In the genomic region with DNA sequence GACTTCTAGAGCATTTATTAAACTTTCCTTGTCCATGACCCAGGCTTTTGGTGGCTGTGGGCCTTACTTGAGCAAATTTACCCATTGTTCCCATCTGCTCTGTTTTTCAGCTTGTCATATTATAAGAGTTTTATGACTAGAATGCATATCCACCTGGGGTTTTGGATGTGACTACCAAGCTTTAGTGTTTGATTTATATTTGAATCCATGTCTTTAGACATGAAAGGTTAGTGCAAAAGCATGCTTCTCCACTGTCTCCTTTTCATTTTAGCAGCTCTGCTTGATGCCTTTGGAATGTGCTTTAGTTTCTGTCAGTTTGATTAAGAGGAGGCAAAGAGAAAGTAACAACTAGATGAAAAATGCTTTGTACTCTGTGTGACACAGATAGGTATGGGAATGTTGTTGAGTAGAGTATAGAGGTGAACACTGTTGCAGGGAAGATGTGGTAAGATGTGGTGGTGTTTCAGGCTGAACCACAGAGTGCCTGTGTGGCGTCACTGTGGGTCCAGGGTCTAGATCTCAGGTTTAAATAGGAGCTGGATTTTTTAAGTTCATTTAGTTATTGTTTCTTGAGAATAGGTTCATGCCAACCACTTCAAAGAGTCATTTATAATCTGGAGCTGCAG, we compare ENCODE assay signal across 16 cellular contexts. TPM values are rescaled to one million over a fixed set of nuclear protein-coding genes. Genes with fewer than 3 reads are reported as not detected.
DNase-seq lines count a peak whose midpoint lies in the region; ATAC-seq, FAIRE-seq and TF ChIP-seq lines count a peak whose summit lies in the region.
"Had no signal": no experiment of that assay in that cellular context is flagged by ENCODE, and none has a peak within 500 bp of the region (broad histone marks: within the 10 kb centered on the region; RNA-seq: fewer than 3 reads in every experiment).

No MANE protein-coding gene starts in this region.

- peaks cover 17% of the 10 kb centered on the region for H3K79me2 ChIP-seq in GM12878 (ENCODE audit: control insufficient read depth, insufficient read depth, low read length)

- peaks cover 10% of the 10 kb centered on the region for H3K4me1 ChIP-seq in GM12878 (ENCODE audit: control insufficient read depth, insufficient read depth, low read length)

- no peak overlapping the region for H2AFZ ChIP-seq in GM12878 (ENCODE audit: control insufficient read depth, low read depth, low read length)

- peak overlapping the region; percentile 53 for H3K27ac Mint-ChIP-seq in activated naive CD4-positive, alpha-beta T cell treated with anti-CD3 and anti-CD28 coated beads, Interleukin-2, amount 50 U/mL, for 24 hours
- H3K27ac Mint-ChIP-seq in stimulated activated effector memory CD8-positive, alpha-beta T cell treated with anti-CD3 and anti-CD28 coated beads, Interleukin-12 subunit alpha, Interleukin-12 subunit beta, amount 100 ng/mL, for 72 hours, result no peak overlapping the region
- no peak overlapping the region for H3K27ac Mint-ChIP-seq in progenitor cell of endocrine pancreas
- H3K27ac Mint-ChIP-seq: memory B cell had no signal

- peaks cover 15% of the 10 kb centered on the region for H3K36me3 Mint-ChIP-seq in activated naive CD4-positive, alpha-beta T cell treated with anti-CD3 and anti-CD28 coated beads, Interleukin-2, amount 50 U/mL, for 24 hours
- peaks cover 65% of the 10 kb centered on the region for H3K36me3 Mint-ChIP-seq in stimulated activated effector memory CD8-positive, alpha-beta T cell treated with anti-CD3 and anti-CD28 coated beads, Interleukin-12 subunit alpha, Interleukin-12 subunit beta, amount 100 ng/mL, for 72 hours
- peaks cover 4% of the 10 kb centered on the region for H3K36me3 Mint-ChIP-seq in progenitor cell of endocrine pancreas (ENCODE audit: insufficient read depth)

- H3K27ac ChIP-seq in GM12878 (ENCODE audit: control insufficient read depth, insufficient read depth) (no peak overlapping the region), WERI-Rb-1 (no peak overlapping the region)
- H3K27ac ChIP-seq: gastroesophageal sphincter, ovary, spleen had no signal

- H3K4me3 ChIP-seq in GM12878 (no peak overlapping the region), WERI-Rb-1 (ENCODE audit: low read depth, low read length) (no peak overlapping the region)
- H3K4me3 ChIP-seq: gastroesophageal sphincter, ovary, spleen had no signal

- TF ChIP-seq CTCF in GM12878 (IDR thresholded peaks at IDR 0.05 in 2 of 3, conservative IDR thresholded peaks at IDR 0.05 in 1 of 3; ENCODE audit: control insufficient read depth in 2 of 3, extremely low read depth in 1 of 3, insufficient read depth in 1 of 3, low read depth in 3 of 3, low read length in 3 of 3) (no peak), progenitor cell of endocrine pancreas (IDR thresholded peaks at IDR 0.05; ENCODE audit: unreplicated experiment) (no peak), WERI-Rb-1 (IDR thresholded peaks at IDR 0.05; ENCODE audit: low read depth, low read length) (no peak)

- RAD21 ChIA-PET in GM12878 (lab: Charles Lee; ENCODE audit: unreplicated experiment), result interaction anchor here (1.0 to 1.5 kb wide), 4 partner anchors 10 to 28 kb away, joined by 3 to 5 read pairs (median 4); no protein-coding TSS in a partner anchor

- H3K9me3 Mint-ChIP-seq in activated naive CD4-positive, alpha-beta T cell treated with anti-CD3 and anti-CD28 coated beads, Interleukin-2, amount 50 U/mL, for 24 hours, result no peaks in the 10 kb centered on the region
- no peaks in the 10 kb centered on the region for H3K9me3 Mint-ChIP-seq in stimulated activated effector memory CD8-positive, alpha-beta T cell treated with anti-CD3 and anti-CD28 coated beads, Interleukin-12 subunit alpha, Interleukin-12 subunit beta, amount 100 ng/mL, for 72 hours
- H3K9me3 Mint-ChIP-seq in progenitor cell of endocrine pancreas (ENCODE audit: low read depth), result no peaks in the 10 kb centered on the region
- H3K9me3 Mint-ChIP-seq: memory B cell had no signal

- no peak for DNase-seq in activated naive CD4-positive, alpha-beta T cell treated with anti-CD3 and anti-CD28 coated beads, Interleukin-2, amount 50 U/mL, for 16 hours
- DNase-seq in GM12878 (ENCODE audit: low read depth, low spot score) (no peak), NOMO-1 treated with DMSO at 0.1 percent for 48 hours (lab: John Stamatoyannopoulos, UW; ENCODE audit: unreplicated experiment) (no peak), progenitor cell of endocrine pancreas (ENCODE audit: low spot score, unreplicated experiment) (no peak), WERI-Rb-1 (no peak)
- no peak for DNase-seq in stimulated activated effector memory CD8-positive, alpha-beta T cell treated with anti-CD3 and anti-CD28 coated beads, Interleukin-12 subunit alpha, Interleukin-12 subunit beta, amount 100 ng/mL, for 72 hours (ENCODE audit: low spot score in 2 of 2)
- DNase-seq: NCI-H2029, NCI-H774, ovary, spleen had no signal

- H4K20me1 ChIP-seq in GM12878 (ENCODE audit: control insufficient read depth, insufficient read depth), result no peaks in the 10 kb centered on the region

- CTCF ChIA-PET in GM12878 (lab: Yijun Ruan, JAX), result interaction anchor here (1.0 to 1.6 kb wide), 4 partner anchors 23 to 76 kb away, joined by 3 to 5 read pairs (median 4); no protein-coding TSS in a partner anchor

- H3K9ac ChIP-seq in GM12878 (ENCODE audit: control insufficient read depth, insufficient read depth, low read length), result no peak overlapping the region

- in situ Hi-C loops in GM12878 (cut with MboI), result no loop called here

- intact Hi-C loops in GM12878 (cut with micrococcal nuclease; ENCODE audit: unreplicated experiment), result no loop called here

- ATAC-seq in HG03457 (IDR thresholded peaks at IDR 0.05; ENCODE audit: unreplicated experiment) (peak; percentile 40), GM12878 (peak; percentile 61)
- ATAC-seq in stimulated activated effector memory CD8-positive, alpha-beta T cell treated with anti-CD3 and anti-CD28 coated beads, Interleukin-12 subunit alpha, Interleukin-12 subunit beta, amount 100 ng/mL, for 72 hours, result peak; percentile 62
- ATAC-seq: gastroesophageal sphincter, HCT116 had no signal

- SMC1A ChIA-PET in GM12878 (lab: Charles Lee; ENCODE audit: uncharacterized antibody, unreplicated experiment), result interaction anchor here (0.9 to 1.7 kb wide), 9 partner anchors 9 to 139 kb away, joined by 3 to 5 read pairs (median 3); no protein-coding TSS in a partner anchor

- H3K4me3 Mint-ChIP-seq in activated naive CD4-positive, alpha-beta T cell treated with anti-CD3 and anti-CD28 coated beads, Interleukin-2, amount 50 U/mL, for 24 hours, result no peak overlapping the region
- no peak overlapping the region for H3K4me3 Mint-ChIP-seq in stimulated activated effector memory CD8-positive, alpha-beta T cell treated with anti-CD3 and anti-CD28 coated beads, Interleukin-12 subunit alpha, Interleukin-12 subunit beta, amount 100 ng/mL, for 72 hours
- no peak overlapping the region for H3K4me3 Mint-ChIP-seq in progenitor cell of endocrine pancreas (ENCODE audit: low read depth)
- H3K4me3 Mint-ChIP-seq: memory B cell had no signal

- peaks cover 78% of the 10 kb centered on the region for H3K4me1 Mint-ChIP-seq in activated naive CD4-positive, alpha-beta T cell treated with anti-CD3 and anti-CD28 coated beads, Interleukin-2, amount 50 U/mL, for 24 hours
- H3K4me1 Mint-ChIP-seq in stimulated activated effector memory CD8-positive, alpha-beta T cell treated with anti-CD3 and anti-CD28 coated beads, Interleukin-12 subunit alpha, Interleukin-12 subunit beta, amount 100 ng/mL, for 72 hours, result peaks cover 27% of the 10 kb centered on the region
- peaks cover 12% of the 10 kb centered on the region for H3K4me1 Mint-ChIP-seq in progenitor cell of endocrine pancreas (ENCODE audit: low read depth)

- H3K27me3 Mint-ChIP-seq in activated naive CD4-positive, alpha-beta T cell treated with anti-CD3 and anti-CD28 coated beads, Interleukin-2, amount 50 U/mL, for 24 hours, result no peaks in the 10 kb centered on the region
- H3K27me3 Mint-ChIP-seq in progenitor cell of endocrine pancreas, result no peaks in the 10 kb centered on the region
- H3K27me3 Mint-ChIP-seq: memory B cell had no signal

- no peak for TF ChIP-seq EP300 in GM12878 (IDR thresholded peaks at IDR 0.05; ENCODE audit: borderline replicate concordance in 1 of 2, control insufficient read depth in 1 of 2, low read depth in 2 of 2, low read length in 2 of 2)

- no peaks in the 10 kb centered on the region for H3K9me3 ChIP-seq in GM12878 (replicated peaks; ENCODE audit: control insufficient read depth, insufficient read depth, low read length)
- H3K9me3 ChIP-seq in WERI-Rb-1 (ENCODE audit: severe bottlenecking), result no peaks in the 10 kb centered on the region
- H3K9me3 ChIP-seq: gastroesophageal sphincter, ovary, spleen had no signal

- H3K4me2 ChIP-seq in GM12878 (ENCODE audit: control insufficient read depth, insufficient read depth), result no peak overlapping the region

- FAIRE-seq in GM12878 (lab: Jason Lieb, UNC), result no peak
- FAIRE-seq: endothelial cell of umbilical vein had no signal

- BruUV-seq in GM12878 (replicated peaks; lab: Mats Ljungman, UMichigan), result no TSS peak

- H3K27me3 ChIP-seq in GM12878 (replicated peaks in 1 of 2; ENCODE audit: control insufficient read depth in 2 of 2, insufficient read depth in 2 of 2, low read length in 1 of 2) (no peaks in the 10 kb centered on the region), WERI-Rb-1 (ENCODE audit: insufficient read depth, low read depth, severe bottlenecking) (no peaks in the 10 kb centered on the region)
- H3K27me3 ChIP-seq: gastroesophageal sphincter, ovary, spleen had no signal

- no peak for TF ChIP-seq POLR2A in GM12878 (IDR thresholded peaks at IDR 0.05; ENCODE audit: low read depth, low read length)

- no peak for TF ChIP-seq RAD21 in GM12878 (IDR thresholded peaks at IDR 0.05; ENCODE audit: insufficient read depth, low read depth, low read length)

- POLR2A ChIA-PET in GM12878 (lab: Charles Lee), result interaction anchor here (1.3 kb wide), 1 partner anchor 21 kb away, joined by 4 read pairs; no protein-coding TSS in a partner anchor

- H3K36me3 ChIP-seq in GM12878 (ENCODE audit: control insufficient read depth in 2 of 2, insufficient read depth in 2 of 2, low read length in 1 of 2) (peaks cover 0 to 8% of the 10 kb centered on the region in 2 experiments; a peak in 1 of 4 replicates), WERI-Rb-1 (peaks cover 14% of the 10 kb centered on the region; the same call in 1 of the 2 replicates)
- H3K36me3 ChIP-seq: ovary had no signal

- 94% methylated on average over 1 of the region's 1 CpG for WGBS in GM12878 (ENCODE audit: insufficient coverage, insufficient replicate concordance, low lambda C conversion rate, missing lambda C conversion rate)

RNA-seq across cellular contexts. Expression of a gene that starts 19.7 kb away (rescaled TPM):
- total RNA-seq in GM12878 (2013; cell fraction: nucleolus; rRNA removed), result 376 and 389 TPM in 2 replicates
- total RNA-seq in GM12878 (2014; rRNA removed) (14.4 and 24.7 TPM in 2 replicates), GM12878 (2014; rRNA removed; fragmentation: Illumina TruSeq; extraction: Trizol) (30.8 and 37.4 TPM in 2 replicates), GM12878 (2021) (33.8 and 33.9 TPM in 2 replicates), progenitor cell of endocrine pancreas (61.5 and 74.8 TPM in 2 replicates)
- polyA plus RNA-seq in GM12878 (2011; ENCODE audit: low read depth), result 30.6 TPM
- polyA plus RNA-seq in GM12878 (2011; rRNA removed) (131 and 208 TPM in 2 replicates), GM12878 (2014; fragmentation: Illumina TruSeq; extraction: Trizol) (26.6 and 34.2 TPM in 2 replicates), GM12878 (2014; fragmentation: Nextera tagmentation; extraction: Ambion mirVana) (10 to 100 TPM; 20.1 to 37.7 TPM), GM12878 (2014; rRNA removed) (22.5 and 24.0 TPM in 2 replicates), GM12878 (2016; fragmentation: Nextera tagmentation; extraction: Ambion mirVana) (10 to 100 TPM; 41.8 to 42.6 TPM)
- 59.0 and 78.0 TPM in 2 replicates for polyA plus RNA-seq in GM12878 (2011; cell fraction: cytosol; rRNA removed)
- polyA plus RNA-seq in GM12878 (2011; cell fraction: nucleus; rRNA removed), result 118 and 123 TPM in 2 replicates
- 36.9 and 52.3 TPM in 2 replicates for polyA plus RNA-seq in GM12878 (2012)
- 164 and 202 TPM in 2 replicates for polyA minus RNA-seq in GM12878 (2011; rRNA and poly(A)+ RNA removed)
- polyA minus RNA-seq in GM12878 (2011; cell fraction: cytosol; rRNA and poly(A)+ RNA removed), result 30.2 and 36.2 TPM in 2 replicates
- 163 and 245 TPM in 2 replicates for polyA minus RNA-seq in GM12878 (2011; cell fraction: nucleus; rRNA and poly(A)+ RNA removed)
